In genomic region chr19:41030651-41031050, GRCh38 we compare ENCODE assay signal across 27 cellular contexts. TPM values are rescaled to one million over a fixed set of nuclear protein-coding genes. Genes with fewer than 3 reads are reported as not detected.
"Had no signal": no experiment of that assay in that cellular context is flagged by ENCODE, and none has a peak within 500 bp of the region (broad histone marks: within the 10 kb centered on the region; RNA-seq: fewer than 3 reads in every experiment).

No MANE protein-coding gene starts in this region.

- H3K9me3 Mint-ChIP-seq: central memory CD8-positive, alpha-beta T cell had no signal

- H2AFZ ChIP-seq: hepatocyte, neural progenitor cell had no signal

- DNase-seq: activated CD4-positive, alpha-beta memory T cell treated with anti-CD3 and anti-CD28 coated beads for 36 hours; activated CD4-positive, alpha-beta T cell treated with anti-CD3 and anti-CD28 coated beads for 36 hours; activated effector memory CD4-positive, alpha-beta T cell treated with anti-CD3 and anti-CD28 coated beads, Interleukin-2, amount 50 U/mL, for 16 hours; activated naive CD4-positive, alpha-beta T cell treated with anti-CD3 and anti-CD28 coated beads, Interleukin-2, amount 50 U/mL, for 16 hours; activated T-cell treated with anti-CD3 and anti-CD28 coated beads, Interleukin-2, amount 50 U/mL, for 48 hours; colonic mucosa; left lung; naive B cell; stimulated activated CD4-positive, alpha-beta T cell treated with anti-CD3 and anti-CD28 coated beads, Interleukin-2, amount 100 ng/mL, for 24 hours; stimulated activated naive CD4-positive, alpha-beta T cell treated with Interleukin-2 at 50 U/mL for 16 hours; thyroid gland had no signal

- H3K79me2 ChIP-seq: hepatocyte had no signal

- H3K4me3 ChIP-seq: ascending aorta, colonic mucosa, hepatocyte, left lung, neural progenitor cell, thyroid gland had no signal

- H3K27me3 ChIP-seq: ascending aorta, thyroid gland had no signal

- H3K4me1 Mint-ChIP-seq: naive B cell had no signal

- H3K36me3 Mint-ChIP-seq: neural progenitor cell had no signal

- H3K4me3 Mint-ChIP-seq: activated CD4-positive, alpha-beta memory T cell treated with anti-CD3 and anti-CD28 coated beads for 36 hours; activated CD4-positive, alpha-beta T cell treated with anti-CD3 and anti-CD28 coated beads for 36 hours; central memory CD8-positive, alpha-beta T cell; naive B cell had no signal

- H3K4me2 ChIP-seq: hepatocyte, neural progenitor cell had no signal

- FAIRE-seq: endometrium, keratinocyte had no signal

- ATAC-seq: activated CD4-positive, alpha-beta T cell treated with anti-CD3 and anti-CD28 coated beads for 36 hours; left lung had no signal

- H3K4me1 ChIP-seq: ascending aorta, colonic mucosa, left lung, neural progenitor cell, thyroid gland had no signal

- H3K9ac ChIP-seq: neural progenitor cell had no signal

- H3K27ac ChIP-seq: ascending aorta, colonic mucosa, hepatocyte, left lung, neural progenitor cell, thyroid gland had no signal

- H3K36me3 ChIP-seq: ascending aorta, colonic mucosa, left lung, neural progenitor cell, thyroid gland had no signal

- H3K9me3 ChIP-seq: ascending aorta, colonic mucosa, left lung, thyroid gland had no signal

- H3K27ac Mint-ChIP-seq: activated CD4-positive, alpha-beta memory T cell treated with anti-CD3 and anti-CD28 coated beads for 36 hours; activated CD4-positive, alpha-beta T cell treated with anti-CD3 and anti-CD28 coated beads for 36 hours; neural progenitor cell; progenitor cell of endocrine pancreas had no signal

RNA-seq across cellular contexts. Expression of gene CYP2B6, which starts 39.6 kb away (rescaled TPM):
- total RNA-seq: activated CD4-positive, alpha-beta memory T cell treated with anti-CD3 and anti-CD28 coated beads for 36 hours; activated CD4-positive, alpha-beta T cell treated with anti-CD3 and anti-CD28 coated beads for 36 hours; ascending aorta; glomerular endothelial cell; lung microvascular endothelial cell; mononuclear cell; osteoblast; subcutaneous adipose tissue; T-helper 2 cell treated with Interferon-gamma antibody and Interleukin-4, amounts not matched to agents 100 ng/mL and 5 ng/mL, for 36 hours; thyroid gland; ureter had no signal
- polyA plus RNA-seq: adipose tissue, esophagus, keratinocyte had no signal

RNA-seq across cellular contexts. Expression of gene CYP2A13, which starts 57.6 kb away (rescaled TPM):
- total RNA-seq: activated CD4-positive, alpha-beta memory T cell treated with anti-CD3 and anti-CD28 coated beads for 36 hours; activated CD4-positive, alpha-beta T cell treated with anti-CD3 and anti-CD28 coated beads for 36 hours; ascending aorta; colonic mucosa; glomerular endothelial cell; hepatocyte; left lung; lung microvascular endothelial cell; mononuclear cell; osteoblast; subcutaneous adipose tissue; T-helper 2 cell treated with Interferon-gamma antibody and Interleukin-4, amounts not matched to agents 100 ng/mL and 5 ng/mL, for 36 hours; thyroid gland; ureter had no signal
- polyA plus RNA-seq: adipose tissue, esophagus, hepatocyte, keratinocyte had no signal
